ENCODE assay signal across 1 cellular context in genomic region chr6:165511807-165512206, GRCh38.
TF ChIP-seq lines count a peak whose summit lies in the region.

No MANE protein-coding gene starts in this region.

TF ChIP-seq in GM12878, 131 proteins besides CTCF, POLR2A, EP300 and RAD21 (continued from another document and continues in another):
- TF ChIP-seq TCF7 (IDR thresholded peaks at IDR 0.05; ENCODE audit: borderline replicate concordance) (no peak), FOXM1 (IDR thresholded peaks at IDR 0.05; ENCODE audit: low read depth, low read length) (no peak), CHD2 (IDR thresholded peaks at IDR 0.05; ENCODE audit: borderline replicate concordance, low read depth, low read length) (no peak), ZNF207 (IDR thresholded peaks at IDR 0.05; ENCODE audit: borderline replicate concordance) (no peak), YY1 (IDR thresholded peaks at IDR 0.05; ENCODE audit: low read depth, low read length) (no peak), ATF7 (IDR thresholded peaks at IDR 0.05; ENCODE audit: low read depth) (peak; percentile 53), POU2F2 (IDR thresholded peaks at IDR 0.05; ENCODE audit: borderline replicate concordance, low read depth, low read length) (no peak), POLR2AphosphoS5 (IDR thresholded peaks at IDR 0.05; ENCODE audit: low read length) (no peak), TARDBP (IDR thresholded peaks at IDR 0.05; ENCODE audit: borderline replicate concordance) (no peak), CBX3 (IDR thresholded peaks at IDR 0.05; ENCODE audit: borderline replicate concordance, low read depth) (no peak), CREB1 (IDR thresholded peaks at IDR 0.05; ENCODE audit: low read depth) (no peak), POLR2AphosphoS2 (IDR thresholded peaks at IDR 0.05; ENCODE audit: low read depth, low read length) (no peak), SREBF2 (IDR thresholded peaks at IDR 0.05; ENCODE audit: low read length) (no peak), NFIC (IDR thresholded peaks at IDR 0.05; ENCODE audit: low read depth, low read length) (peak; percentile 62), SRF (IDR thresholded peaks at IDR 0.05; ENCODE audit: low read depth in 2 of 2, low read length in 2 of 2) (no peak), ZNF384 (IDR thresholded peaks at IDR 0.05; ENCODE audit: borderline replicate concordance, low read depth, low read length) (no peak), KDM1A (IDR thresholded peaks at IDR 0.05; ENCODE audit: borderline replicate concordance) (no peak), TCF3 (IDR thresholded peaks at IDR 0.05; ENCODE audit: borderline replicate concordance, insufficient read depth, low read depth, low read length) (no peak), GABPA (IDR thresholded peaks at IDR 0.05; ENCODE audit: low read depth) (no peak), NBN (IDR thresholded peaks at IDR 0.05) (peak; percentile 74), MEF2B (IDR thresholded peaks at IDR 0.05; ENCODE audit: partially characterized antibody, poor library complexity, severe bottlenecking) (no peak), SIX5 (IDR thresholded peaks at IDR 0.05; ENCODE audit: low read depth, low read length, severe bottlenecking) (no peak), RUNX3 (IDR thresholded peaks at IDR 0.05; ENCODE audit: low read length) (peak; percentile 92), RELA (IDR thresholded peaks at IDR 0.05; ENCODE audit: borderline replicate concordance, partially characterized antibody) (no peak), PKNOX1 (IDR thresholded peaks at IDR 0.05) (no peak), IKZF1 (conservative IDR thresholded peaks at IDR 0.05) (no peak), ESRRA (IDR thresholded peaks at IDR 0.05; ENCODE audit: low read length) (no peak), BHLHE40 (IDR thresholded peaks at IDR 0.05; ENCODE audit: borderline replicate concordance in 1 of 2, low read depth in 2 of 2, low read length in 1 of 2) (no peak), CREM (IDR thresholded peaks at IDR 0.05; ENCODE audit: low read depth) (no peak), MXI1 (IDR thresholded peaks at IDR 0.05; ENCODE audit: low read depth, low read length) (no peak), USF1 (IDR thresholded peaks at IDR 0.05; ENCODE audit: borderline replicate concordance, extremely low read length, insufficient read depth, low read depth, low read length) (no peak), CBFB (IDR thresholded peaks at IDR 0.05; ENCODE audit: low read depth) (peak; percentile 41; the same call in 1 of the 2 replicates)
- TF ChIP-seq, protein P1, sequence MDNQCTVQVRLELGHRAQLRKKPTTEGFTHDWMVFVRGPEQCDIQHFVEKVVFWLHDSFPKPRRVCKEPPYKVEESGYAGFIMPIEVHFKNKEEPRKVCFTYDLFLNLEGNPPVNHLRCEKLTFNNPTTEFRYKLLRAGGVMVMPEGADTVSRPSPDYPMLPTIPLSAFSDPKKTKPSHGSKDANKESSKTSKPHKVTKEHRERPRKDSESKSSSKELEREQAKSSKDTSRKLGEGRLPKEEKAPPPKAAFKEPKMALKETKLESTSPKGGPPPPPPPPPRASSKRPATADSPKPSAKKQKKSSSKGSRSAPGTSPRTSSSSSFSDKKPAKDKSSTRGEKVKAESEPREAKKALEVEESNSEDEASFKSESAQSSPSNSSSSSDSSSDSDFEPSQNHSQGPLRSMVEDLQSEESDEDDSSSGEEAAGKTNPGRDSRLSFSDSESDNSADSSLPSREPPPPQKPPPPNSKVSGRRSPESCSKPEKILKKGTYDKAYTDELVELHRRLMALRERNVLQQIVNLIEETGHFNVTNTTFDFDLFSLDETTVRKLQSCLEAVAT (IDR thresholded peaks at IDR 0.05), result peak; percentile 92
- TF ChIP-seq, protein P2, sequence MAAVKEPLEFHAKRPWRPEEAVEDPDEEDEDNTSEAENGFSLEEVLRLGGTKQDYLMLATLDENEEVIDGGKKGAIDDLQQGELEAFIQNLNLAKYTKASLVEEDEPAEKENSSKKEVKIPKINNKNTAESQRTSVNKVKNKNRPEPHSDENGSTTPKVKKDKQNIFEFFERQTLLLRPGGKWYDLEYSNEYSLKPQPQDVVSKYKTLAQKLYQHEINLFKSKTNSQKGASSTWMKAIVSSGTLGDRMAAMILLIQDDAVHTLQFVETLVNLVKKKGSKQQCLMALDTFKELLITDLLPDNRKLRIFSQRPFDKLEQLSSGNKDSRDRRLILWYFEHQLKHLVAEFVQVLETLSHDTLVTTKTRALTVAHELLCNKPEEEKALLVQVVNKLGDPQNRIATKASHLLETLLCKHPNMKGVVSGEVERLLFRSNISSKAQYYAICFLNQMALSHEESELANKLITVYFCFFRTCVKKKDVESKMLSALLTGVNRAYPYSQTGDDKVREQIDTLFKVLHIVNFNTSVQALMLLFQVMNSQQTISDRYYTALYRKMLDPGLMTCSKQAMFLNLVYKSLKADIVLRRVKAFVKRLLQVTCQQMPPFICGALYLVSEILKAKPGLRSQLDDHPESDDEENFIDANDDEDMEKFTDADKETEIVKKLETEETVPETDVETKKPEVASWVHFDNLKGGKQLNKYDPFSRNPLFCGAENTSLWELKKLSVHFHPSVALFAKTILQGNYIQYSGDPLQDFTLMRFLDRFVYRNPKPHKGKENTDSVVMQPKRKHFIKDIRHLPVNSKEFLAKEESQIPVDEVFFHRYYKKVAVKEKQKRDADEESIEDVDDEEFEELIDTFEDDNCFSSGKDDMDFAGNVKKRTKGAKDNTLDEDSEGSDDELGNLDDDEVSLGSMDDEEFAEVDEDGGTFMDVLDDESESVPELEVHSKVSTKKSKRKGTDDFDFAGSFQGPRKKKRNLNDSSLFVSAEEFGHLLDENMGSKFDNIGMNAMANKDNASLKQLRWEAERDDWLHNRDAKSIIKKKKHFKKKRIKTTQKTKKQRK (IDR thresholded peaks at IDR 0.05; ENCODE audit: low read depth, low read length), result no peak
- TF ChIP-seq, protein P3, sequence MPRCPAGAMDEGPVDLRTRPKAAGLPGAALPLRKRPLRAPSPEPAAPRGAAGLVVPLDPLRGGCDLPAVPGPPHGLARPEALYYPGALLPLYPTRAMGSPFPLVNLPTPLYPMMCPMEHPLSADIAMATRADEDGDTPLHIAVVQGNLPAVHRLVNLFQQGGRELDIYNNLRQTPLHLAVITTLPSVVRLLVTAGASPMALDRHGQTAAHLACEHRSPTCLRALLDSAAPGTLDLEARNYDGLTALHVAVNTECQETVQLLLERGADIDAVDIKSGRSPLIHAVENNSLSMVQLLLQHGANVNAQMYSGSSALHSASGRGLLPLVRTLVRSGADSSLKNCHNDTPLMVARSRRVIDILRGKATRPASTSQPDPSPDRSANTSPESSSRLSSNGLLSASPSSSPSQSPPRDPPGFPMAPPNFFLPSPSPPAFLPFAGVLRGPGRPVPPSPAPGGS (IDR thresholded peaks at IDR 0.05; ENCODE audit: borderline replicate concordance, insufficient read depth, low read depth, low read length, poor library complexity, severe bottlenecking), result no peak
- TF ChIP-seq, protein P4, sequence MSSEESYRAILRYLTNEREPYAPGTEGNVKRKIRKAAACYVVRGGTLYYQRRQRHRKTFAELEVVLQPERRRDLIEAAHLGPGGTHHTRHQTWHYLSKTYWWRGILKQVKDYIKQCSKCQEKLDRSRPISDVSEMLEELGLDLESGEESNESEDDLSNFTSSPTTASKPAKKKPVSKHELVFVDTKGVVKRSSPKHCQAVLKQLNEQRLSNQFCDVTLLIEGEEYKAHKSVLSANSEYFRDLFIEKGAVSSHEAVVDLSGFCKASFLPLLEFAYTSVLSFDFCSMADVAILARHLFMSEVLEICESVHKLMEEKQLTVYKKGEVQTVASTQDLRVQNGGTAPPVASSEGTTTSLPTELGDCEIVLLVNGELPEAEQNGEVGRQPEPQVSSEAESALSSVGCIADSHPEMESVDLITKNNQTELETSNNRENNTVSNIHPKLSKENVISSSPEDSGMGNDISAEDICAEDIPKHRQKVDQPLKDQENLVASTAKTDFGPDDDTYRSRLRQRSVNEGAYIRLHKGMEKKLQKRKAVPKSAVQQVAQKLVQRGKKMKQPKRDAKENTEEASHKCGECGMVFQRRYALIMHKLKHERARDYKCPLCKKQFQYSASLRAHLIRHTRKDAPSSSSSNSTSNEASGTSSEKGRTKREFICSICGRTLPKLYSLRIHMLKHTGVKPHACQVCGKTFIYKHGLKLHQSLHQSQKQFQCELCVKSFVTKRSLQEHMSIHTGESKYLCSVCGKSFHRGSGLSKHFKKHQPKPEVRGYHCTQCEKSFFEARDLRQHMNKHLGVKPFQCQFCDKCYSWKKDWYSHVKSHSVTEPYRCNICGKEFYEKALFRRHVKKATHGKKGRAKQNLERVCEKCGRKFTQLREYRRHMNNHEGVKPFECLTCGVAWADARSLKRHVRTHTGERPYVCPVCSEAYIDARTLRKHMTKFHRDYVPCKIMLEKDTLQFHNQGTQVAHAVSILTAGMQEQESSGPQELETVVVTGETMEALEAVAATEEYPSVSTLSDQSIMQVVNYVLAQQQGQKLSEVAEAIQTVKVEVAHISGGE (CRISPR knock-in tag; IDR thresholded peaks at IDR 0.05), result no peak
- TF ChIP-seq, protein P5, sequence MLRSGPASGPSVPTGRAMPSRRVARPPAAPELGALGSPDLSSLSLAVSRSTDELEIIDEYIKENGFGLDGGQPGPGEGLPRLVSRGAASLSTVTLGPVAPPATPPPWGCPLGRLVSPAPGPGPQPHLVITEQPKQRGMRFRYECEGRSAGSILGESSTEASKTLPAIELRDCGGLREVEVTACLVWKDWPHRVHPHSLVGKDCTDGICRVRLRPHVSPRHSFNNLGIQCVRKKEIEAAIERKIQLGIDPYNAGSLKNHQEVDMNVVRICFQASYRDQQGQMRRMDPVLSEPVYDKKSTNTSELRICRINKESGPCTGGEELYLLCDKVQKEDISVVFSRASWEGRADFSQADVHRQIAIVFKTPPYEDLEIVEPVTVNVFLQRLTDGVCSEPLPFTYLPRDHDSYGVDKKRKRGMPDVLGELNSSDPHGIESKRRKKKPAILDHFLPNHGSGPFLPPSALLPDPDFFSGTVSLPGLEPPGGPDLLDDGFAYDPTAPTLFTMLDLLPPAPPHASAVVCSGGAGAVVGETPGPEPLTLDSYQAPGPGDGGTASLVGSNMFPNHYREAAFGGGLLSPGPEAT (IDR thresholded peaks at IDR 0.05; ENCODE audit: low read depth), result peak; percentile 55; the same call in 1 of the 2 replicates
- TF ChIP-seq, protein P6, sequence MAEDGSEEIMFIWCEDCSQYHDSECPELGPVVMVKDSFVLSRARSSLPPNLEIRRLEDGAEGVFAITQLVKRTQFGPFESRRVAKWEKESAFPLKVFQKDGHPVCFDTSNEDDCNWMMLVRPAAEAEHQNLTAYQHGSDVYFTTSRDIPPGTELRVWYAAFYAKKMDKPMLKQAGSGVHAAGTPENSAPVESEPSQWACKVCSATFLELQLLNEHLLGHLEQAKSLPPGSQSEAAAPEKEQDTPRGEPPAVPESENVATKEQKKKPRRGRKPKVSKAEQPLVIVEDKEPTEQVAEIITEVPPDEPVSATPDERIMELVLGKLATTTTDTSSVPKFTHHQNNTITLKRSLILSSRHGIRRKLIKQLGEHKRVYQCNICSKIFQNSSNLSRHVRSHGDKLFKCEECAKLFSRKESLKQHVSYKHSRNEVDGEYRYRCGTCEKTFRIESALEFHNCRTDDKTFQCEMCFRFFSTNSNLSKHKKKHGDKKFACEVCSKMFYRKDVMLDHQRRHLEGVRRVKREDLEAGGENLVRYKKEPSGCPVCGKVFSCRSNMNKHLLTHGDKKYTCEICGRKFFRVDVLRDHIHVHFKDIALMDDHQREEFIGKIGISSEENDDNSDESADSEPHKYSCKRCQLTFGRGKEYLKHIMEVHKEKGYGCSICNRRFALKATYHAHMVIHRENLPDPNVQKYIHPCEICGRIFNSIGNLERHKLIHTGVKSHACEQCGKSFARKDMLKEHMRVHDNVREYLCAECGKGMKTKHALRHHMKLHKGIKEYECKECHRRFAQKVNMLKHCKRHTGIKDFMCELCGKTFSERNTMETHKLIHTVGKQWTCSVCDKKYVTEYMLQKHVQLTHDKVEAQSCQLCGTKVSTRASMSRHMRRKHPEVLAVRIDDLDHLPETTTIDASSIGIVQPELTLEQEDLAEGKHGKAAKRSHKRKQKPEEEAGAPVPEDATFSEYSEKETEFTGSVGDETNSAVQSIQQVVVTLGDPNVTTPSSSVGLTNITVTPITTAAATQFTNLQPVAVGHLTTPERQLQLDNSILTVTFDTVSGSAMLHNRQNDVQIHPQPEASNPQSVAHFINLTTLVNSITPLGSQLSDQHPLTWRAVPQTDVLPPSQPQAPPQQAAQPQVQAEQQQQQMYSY (CRISPR knock-in tag; IDR thresholded peaks at IDR 0.05), result no peak
- TF ChIP-seq, protein P7, sequence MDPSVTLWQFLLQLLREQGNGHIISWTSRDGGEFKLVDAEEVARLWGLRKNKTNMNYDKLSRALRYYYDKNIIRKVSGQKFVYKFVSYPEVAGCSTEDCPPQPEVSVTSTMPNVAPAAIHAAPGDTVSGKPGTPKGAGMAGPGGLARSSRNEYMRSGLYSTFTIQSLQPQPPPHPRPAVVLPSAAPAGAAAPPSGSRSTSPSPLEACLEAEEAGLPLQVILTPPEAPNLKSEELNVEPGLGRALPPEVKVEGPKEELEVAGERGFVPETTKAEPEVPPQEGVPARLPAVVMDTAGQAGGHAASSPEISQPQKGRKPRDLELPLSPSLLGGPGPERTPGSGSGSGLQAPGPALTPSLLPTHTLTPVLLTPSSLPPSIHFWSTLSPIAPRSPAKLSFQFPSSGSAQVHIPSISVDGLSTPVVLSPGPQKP (IDR thresholded peaks at IDR 0.05; ENCODE audit: low read depth, low read length), result no peak
- TF ChIP-seq, protein P8, sequence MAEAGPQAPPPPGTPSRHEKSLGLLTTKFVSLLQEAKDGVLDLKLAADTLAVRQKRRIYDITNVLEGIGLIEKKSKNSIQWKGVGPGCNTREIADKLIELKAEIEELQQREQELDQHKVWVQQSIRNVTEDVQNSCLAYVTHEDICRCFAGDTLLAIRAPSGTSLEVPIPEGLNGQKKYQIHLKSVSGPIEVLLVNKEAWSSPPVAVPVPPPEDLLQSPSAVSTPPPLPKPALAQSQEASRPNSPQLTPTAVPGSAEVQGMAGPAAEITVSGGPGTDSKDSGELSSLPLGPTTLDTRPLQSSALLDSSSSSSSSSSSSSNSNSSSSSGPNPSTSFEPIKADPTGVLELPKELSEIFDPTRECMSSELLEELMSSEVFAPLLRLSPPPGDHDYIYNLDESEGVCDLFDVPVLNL (IDR thresholded peaks at IDR 0.05; ENCODE audit: low read depth, low read length), result no peak
